Comparison of ENCODE assay signal across 8 cellular contexts in the genomic region with DNA sequence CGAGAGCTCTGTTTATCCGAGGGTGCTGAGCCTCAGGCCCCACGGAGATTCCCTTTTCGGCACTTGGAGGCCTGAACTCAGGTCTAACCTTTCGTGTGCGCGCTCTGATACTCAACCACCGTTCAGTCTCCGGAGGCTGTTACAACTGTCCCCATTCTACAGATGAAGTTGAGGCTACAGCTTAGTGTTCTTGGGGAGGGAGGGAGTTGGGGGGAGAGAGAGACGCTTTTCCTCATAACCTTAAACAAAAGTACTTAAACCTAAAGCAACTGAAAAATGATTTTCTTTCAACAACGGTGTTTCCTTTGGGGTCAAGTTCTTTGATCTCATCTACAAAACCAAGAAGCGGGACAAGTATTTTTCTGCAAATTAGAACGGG. TPM values are rescaled to one million over a fixed set of nuclear protein-coding genes. Genes with fewer than 3 reads are reported as not detected.
DNase-seq lines count a peak whose midpoint lies in the region; ATAC-seq and TF ChIP-seq lines count a peak whose summit lies in the region.

No MANE protein-coding gene starts in this region.

- peaks cover 18% of the 10 kb centered on the region for H3K23me2 ChIP-seq in H9 (ENCODE audit: insufficient read length, low read depth, low read length, poor library complexity, severe bottlenecking)

- H2AFZ ChIP-seq in H9 (ENCODE audit: low read length) = no peak overlapping the region

- H4K20me1 ChIP-seq in H9 (ENCODE audit: control insufficient read depth, insufficient read depth, insufficient read length) = no peaks in the 10 kb centered on the region

- H3K4me3 ChIP-seq in WERI-Rb-1 (ENCODE audit: low read depth, low read length) = peak overlapping the region; percentile 64; the same call in 1 of the 2 replicates
- H3K4me3 ChIP-seq in foreskin fibroblast (ENCODE audit: low read depth in 1 of 2, low read length in 2 of 2) = peak overlapping the region; percentile 75 to 88
- H3K4me3 ChIP-seq in skeletal muscle tissue (ENCODE audit: low read length in 3 of 3) = peak overlapping the region; percentile 78 to 82 (median 78)

- H4K91ac ChIP-seq in H9 (ENCODE audit: insufficient read length, low read depth, low read length) = no peak overlapping the region

- no peak for ATAC-seq in sciatic nerve
- no peak for ATAC-seq in activated CD4-positive, CD25-positive, alpha-beta regulatory T cell treated with anti-CD3 and anti-CD28 coated beads, Interleukin-2, amount 50 U/mL, for 24 hours

- no peak overlapping the region for H2BK5ac ChIP-seq in H9 (ENCODE audit: insufficient read length, low read length)

- H3K4me1 Mint-ChIP-seq in H9 = peaks cover 9 to 16% of the 10 kb centered on the region in 2 experiments

- H3K4me2 ChIP-seq in H9 (ENCODE audit: insufficient read depth, insufficient read length, low read length) = peak overlapping the region; percentile 57

- H2AK5ac ChIP-seq in H9 (ENCODE audit: insufficient read length, low read length) = no peak overlapping the region

- H2BK15ac ChIP-seq in H9 (ENCODE audit: low read depth, low read length) = no peak overlapping the region

- peaks cover 42% of the 10 kb centered on the region for H3K27me3 Mint-ChIP-seq in H9 (ENCODE audit: low read depth)

- H3K27me3 ChIP-seq in H9 (ENCODE audit: insufficient read depth, low read length) (no peaks in the 10 kb centered on the region), WERI-Rb-1 (ENCODE audit: insufficient read depth, low read depth, severe bottlenecking) (peaks cover 41% of the 10 kb centered on the region), skeletal muscle tissue (ENCODE audit: control insufficient read depth in 3 of 3, insufficient read depth in 3 of 3, low read length in 3 of 3) (peaks cover 21 to 36% (median 32%) of the 10 kb centered on the region in 3 donors)

- H3K9me3 Mint-ChIP-seq in H9 = no peaks in the 10 kb centered on the region

- no peak overlapping the region for H3K4ac ChIP-seq in H9 (ENCODE audit: low read depth, low read length)

- DNase-seq in H9 (no peak), WERI-Rb-1 (no peak), foreskin fibroblast (no peak), DMS79 (lab: John Stamatoyannopoulos, UW) (no peak), sciatic nerve (ENCODE audit: low spot score) (no peak), NCI-H1048 (lab: John Stamatoyannopoulos, UW) (no peak)

- peak overlapping the region; percentile 85 to 93 for H3K4me3 Mint-ChIP-seq in H9

- H3K14ac ChIP-seq in H9 (ENCODE audit: insufficient read depth, low read length) = no peak overlapping the region

- H3K9me3 ChIP-seq in H9 (ENCODE audit: control insufficient read depth, low read depth, low read length) (no peaks in the 10 kb centered on the region), WERI-Rb-1 (ENCODE audit: severe bottlenecking) (no peaks in the 10 kb centered on the region), skeletal muscle tissue (ENCODE audit: control insufficient read depth in 3 of 3, low read length in 3 of 3) (no peaks in the 10 kb centered on the region)

- H3K56ac ChIP-seq in H9 (ENCODE audit: insufficient read length, low read depth, low read length) = no peak overlapping the region

- no peak overlapping the region for H2BK12ac ChIP-seq in H9 (ENCODE audit: insufficient read length, low read depth, low read length)

- H3K79me1 ChIP-seq in H9 (ENCODE audit: insufficient read depth, low read depth, low read length, poor library complexity, severe bottlenecking) = no peaks in the 10 kb centered on the region

- intact Hi-C loops in sciatic nerve (cut with DNase I) = no loop called here

- TF ChIP-seq CTCF in H9 (conservative IDR thresholded peaks at IDR 0.05) (no peak), WERI-Rb-1 (IDR thresholded peaks at IDR 0.05; ENCODE audit: low read depth, low read length) (no peak), foreskin fibroblast (IDR thresholded peaks at IDR 0.05; ENCODE audit: low read depth, low read length) (no peak)

- peak overlapping the region; percentile 21 for H3K9ac ChIP-seq in H9 (ENCODE audit: extremely low read depth, insufficient read length, low read length)
- no peak overlapping the region for H3K9ac ChIP-seq in skeletal muscle tissue (ENCODE audit: low read depth in 1 of 3, low read length in 3 of 3)

- no peak overlapping the region for H4K8ac ChIP-seq in H9 (replicated peaks; ENCODE audit: insufficient read length, low read depth, low read length)

- no peak overlapping the region for H3T11ph ChIP-seq in H9 (ENCODE audit: low read length)

- WGBS in H9 (ENCODE audit: extremely low coverage, insufficient read length, low lambda C conversion rate) = no CpG with 5 or more reads among the region's 13 CpGs

- peak overlapping the region in 1 of 3 experiments; percentile 96; a peak in 1 of 7 replicates for H3K27ac Mint-ChIP-seq in H9

- H3K36me3 Mint-ChIP-seq in H9 (ENCODE audit: insufficient read depth in 1 of 3, low read depth in 3 of 3) = peaks cover 5 to 6% (median 5%) of the 10 kb centered on the region in 3 experiments; a peak in 5 of 7 replicates

- no peaks in the 10 kb centered on the region for H3K79me2 ChIP-seq in H9 (ENCODE audit: insufficient read depth, low read length)

- no peak overlapping the region for H3K23ac ChIP-seq in H9 (ENCODE audit: insufficient read length, low read depth, low read length)

- no peak overlapping the region for H4K5ac ChIP-seq in H9 (ENCODE audit: insufficient read length, low read depth, low read length)

- H2BK120ac ChIP-seq in H9 (ENCODE audit: low read depth, low read length, poor library complexity, severe bottlenecking) = no peak overlapping the region

- H3K4me1 ChIP-seq in H9 (ENCODE audit: insufficient read depth, low read length) (no peaks in the 10 kb centered on the region), skeletal muscle tissue (ENCODE audit: control insufficient read depth in 3 of 3, insufficient read depth in 3 of 3, low read length in 3 of 3) (peaks cover 13 to 19% (median 14%) of the 10 kb centered on the region in 3 donors)

- H2BK20ac ChIP-seq in H9 (ENCODE audit: low read depth, low read length, poor library complexity, severe bottlenecking) = no peak overlapping the region

- H3K18ac ChIP-seq in H9 (ENCODE audit: insufficient read length, low read depth, low read length) = no peak overlapping the region

- no peaks in the 10 kb centered on the region for H3K36me3 ChIP-seq in WERI-Rb-1
- H3K36me3 ChIP-seq in skeletal muscle tissue (ENCODE audit: control insufficient read depth in 3 of 3, insufficient read depth in 3 of 3, low read length in 3 of 3) = peaks cover 0 to 2% (median 0%) of the 10 kb centered on the region in 3 donors

- H3K27ac ChIP-seq in H9 (ENCODE audit: insufficient read length, low read depth, low read length) (no peak overlapping the region), WERI-Rb-1 (no peak overlapping the region), skeletal muscle tissue (ENCODE audit: low read depth, low read length) (no peak overlapping the region)

RNA-seq across cellular contexts. Expression of a gene that starts 1.0 kb away (rescaled TPM):
- total RNA-seq in H9 (2021) = 5.8 and 6.3 TPM in 2 replicates
- 6.8 TPM for total RNA-seq in skeletal muscle tissue
- total RNA-seq in sciatic nerve = 37.1 TPM
